In the genomic region with DNA sequence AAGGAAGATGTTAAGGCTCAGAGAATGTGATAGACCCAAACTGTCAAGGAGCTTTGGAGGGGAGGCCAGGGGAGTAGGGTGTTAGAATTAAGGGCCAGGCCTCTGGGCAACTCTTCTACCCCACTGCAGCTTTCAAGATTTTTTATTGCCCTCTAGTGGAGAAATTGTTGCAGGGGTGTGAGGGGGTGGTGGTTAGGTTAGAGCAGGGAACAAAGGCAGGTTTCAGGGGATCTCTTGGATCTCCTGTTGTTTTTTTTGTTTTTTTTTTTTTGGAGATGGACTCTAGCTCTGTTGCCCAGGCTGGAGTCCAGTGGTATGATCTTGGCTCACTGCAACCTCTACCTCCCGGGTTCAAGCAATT, we compare ENCODE assay signal across 1 cellular context.
TF ChIP-seq lines count a peak whose summit lies in the region.

No MANE protein-coding gene starts in this region.

TF ChIP-seq in Ishikawa, 13 proteins besides CTCF, POLR2A, EP300 and RAD21 (continued from another document):
- no peak for TF ChIP-seq USF1 (IDR thresholded peaks at IDR 0.05)
- TF ChIP-seq CREB1 (IDR thresholded peaks at IDR 0.05; ENCODE audit: low read depth), result no peak
- TF ChIP-seq ZBTB7A (IDR thresholded peaks at IDR 0.05; ENCODE audit: low read depth), result no peak
- TF ChIP-seq EGR1 (IDR thresholded peaks at IDR 0.05), result no peak
- no peak for TF ChIP-seq NFIC (IDR thresholded peaks at IDR 0.05)
TF ChIP-seq in Ishikawa: peak in this region for 0.
